Comparison of ENCODE assay signal across 9 cellular contexts in genomic region chr5:129223178-129223577, GRCh38.
"Had no signal": no experiment of that assay in that cellular context is flagged by ENCODE, and none has a peak within 500 bp of the region (broad histone marks: within the 10 kb centered on the region; RNA-seq: fewer than 3 reads in every experiment).

No MANE protein-coding gene starts in this region.

- H2AFZ ChIP-seq: GM23248, GM23338 had no signal

- H3K9me3 Mint-ChIP-seq: GM23338, H9 had no signal

- DNase-seq: GM23248, GOT3, H7, H9, HCEC 1CT, HFFc6 had no signal

- H3K4me1 Mint-ChIP-seq: GM23338, H9 had no signal

- H3K9me3 ChIP-seq: HAP-1 had no signal

- H3K36me3 ChIP-seq: HAP-1 had no signal

- H3K4me1 ChIP-seq: HAP-1 had no signal

- H3K27ac Mint-ChIP-seq: H9, HFFc6 had no signal

- H3K9ac ChIP-seq: GM23248 had no signal

- H3K4me2 ChIP-seq: GM23338 had no signal

- ATAC-seq: GM23338, HCT116 had no signal

- H3K4me3 ChIP-seq: GM23248, GM23338, HAP-1 had no signal

- H3K4me3 Mint-ChIP-seq: GM23338, H9, HFFc6 had no signal

- H3K27ac ChIP-seq: GM23248 had no signal
